In the genomic region with DNA sequence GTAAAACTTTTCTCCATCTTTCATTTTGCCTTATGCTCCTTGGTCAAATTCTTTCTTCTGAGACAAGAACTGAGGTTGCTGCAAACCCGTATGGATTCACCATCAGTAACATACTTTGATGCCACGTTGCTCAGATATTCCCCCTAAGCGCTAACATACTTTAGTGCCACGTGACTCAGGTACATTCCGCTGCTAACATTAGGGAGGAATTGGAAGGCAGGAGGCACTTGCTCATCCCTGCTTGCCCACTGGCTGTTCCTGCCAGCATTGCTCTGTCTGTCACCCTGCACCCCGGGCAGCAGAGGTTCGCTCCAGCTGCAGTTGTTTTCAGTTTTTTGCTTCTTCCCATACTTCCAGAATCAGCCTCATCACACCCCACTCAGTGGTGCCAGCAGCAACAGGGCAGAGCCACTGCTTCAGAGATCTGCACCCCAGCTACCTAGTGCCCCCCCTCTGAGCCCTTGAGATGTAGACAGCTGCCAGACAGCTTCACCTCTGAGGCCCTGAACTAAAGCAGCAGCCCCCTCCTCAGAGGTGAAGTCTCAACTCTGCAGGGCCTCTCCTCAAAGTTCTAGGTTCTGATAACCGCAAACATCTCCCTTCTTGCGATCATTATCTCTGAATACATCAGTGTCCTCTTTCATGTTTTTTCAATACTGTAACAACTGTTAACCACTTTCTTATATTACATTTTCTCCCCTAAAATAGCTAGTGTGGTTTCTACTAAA, we compare ENCODE assay signal across 24 cellular contexts.
"Had no signal": no experiment of that assay in that cellular context is flagged by ENCODE, and none has a peak within 500 bp of the region (broad histone marks: within the 10 kb centered on the region; RNA-seq: fewer than 3 reads in every experiment).

No MANE protein-coding gene starts in this region.

- H3K36me3 ChIP-seq: cardiac muscle cell, WERI-Rb-1 had no signal

- H3K4me3 Mint-ChIP-seq: activated CD4-positive, alpha-beta T cell treated with anti-CD3 and anti-CD28 coated beads for 36 hours; activated CD8-positive, alpha-beta T cell treated with anti-CD3 and anti-CD28 coated beads, Interleukin-2, amount 10 ng/mL, durations not matched to agents 7 days and 5 days; activated naive CD8-positive, alpha-beta T cell; brain had no signal

- H3K27me3 Mint-ChIP-seq: activated naive CD8-positive, alpha-beta T cell had no signal

- H3K36me3 Mint-ChIP-seq: activated naive CD8-positive, alpha-beta T cell; brain had no signal

- H3K27ac ChIP-seq: cardiac muscle cell, WERI-Rb-1 had no signal

- ATAC-seq: activated CD4-positive, alpha-beta T cell treated with anti-CD3 and anti-CD28 coated beads for 36 hours; activated CD8-positive, alpha-beta T cell treated with anti-CD3 and anti-CD28 coated beads, Interleukin-2, amount 10 ng/mL, durations not matched to agents 7 days and 5 days; PC-3 had no signal

- FAIRE-seq: astrocyte, RCC 7860 had no signal

- H3K4me3 ChIP-seq: cardiac muscle cell had no signal

- H3K9me3 Mint-ChIP-seq: brain had no signal

- DNase-seq: activated CD4-positive, alpha-beta T cell treated with anti-CD3 and anti-CD28 coated beads for 36 hours; activated CD4-positive, alpha-beta T cell treated with anti-CD3 and anti-CD28 coated beads, Interleukin-2, amount 50 U/mL, for 4 hours; activated CD8-positive, alpha-beta memory T cell treated with anti-CD3 and anti-CD28 coated beads, Interleukin-2, amount 50 U/mL, for 48 hours; activated CD8-positive, alpha-beta T cell treated with anti-CD3 and anti-CD28 coated beads, Interleukin-2, amount 10 ng/mL, durations not matched to agents 7 days and 5 days; activated effector memory CD4-positive, alpha-beta T cell treated with Interleukin-2 at 50 U/mL for 16 hours; activated naive CD4-positive, alpha-beta T cell treated with Interleukin-2 at 50 U/mL for 16 hours; activated T-cell treated with anti-CD3 and anti-CD28 coated beads, Interleukin-2, amount 50 U/mL, for 1 hour; amygdala; IMR-90; KG1; MM.1S; NCI-H1105; NCI-H1436; NCI-H187; NCI-H2081; NCI-H524; PC-3; SIG-M5; WERI-Rb-1 had no signal

- H3K27ac Mint-ChIP-seq: activated CD4-positive, alpha-beta T cell treated with anti-CD3 and anti-CD28 coated beads for 36 hours; activated CD8-positive, alpha-beta T cell treated with anti-CD3 and anti-CD28 coated beads, Interleukin-2, amount 10 ng/mL, durations not matched to agents 7 days and 5 days; activated naive CD8-positive, alpha-beta T cell; brain had no signal

- H3K27me3 ChIP-seq: cardiac muscle cell had no signal
